Comparison of ENCODE assay signal across 15 cellular contexts in genomic region chr1:20636785-20637347, GRCh38. TPM values are rescaled to one million over a fixed set of nuclear protein-coding genes. Genes with fewer than 3 reads are reported as not detected.
DNase-seq lines count a peak whose midpoint lies in the region; ATAC-seq and TF ChIP-seq lines count a peak whose summit lies in the region.
"Had no signal": no experiment of that assay in that cellular context is flagged by ENCODE, and none has a peak within 500 bp of the region (broad histone marks: within the 10 kb centered on the region; RNA-seq: fewer than 3 reads in every experiment).

No MANE protein-coding gene starts in this region.

- H3K36me3 Mint-ChIP-seq in activated CD4-positive, alpha-beta T cell treated with anti-CD3 and anti-CD28 coated beads, Interleukin-2, amount 10 ng/mL, durations not matched to agents 7 days and 5 days (ENCODE audit: low read depth) = no peaks in the 10 kb centered on the region
- peaks cover 1% of the 10 kb centered on the region for H3K36me3 Mint-ChIP-seq in activated CD4-positive, alpha-beta T cell treated with anti-CD3 and anti-CD28 coated beads, Interleukin-2, amount 10 ng/mL, durations not matched to agents 24 days and 14 days (ENCODE audit: low read depth)
- H3K36me3 Mint-ChIP-seq in T-helper 17 cell (ENCODE audit: low read depth) (no peaks in the 10 kb centered on the region), endodermal cell (ENCODE audit: low read depth) (peaks cover 25% of the 10 kb centered on the region)
- no peaks in the 10 kb centered on the region for H3K36me3 Mint-ChIP-seq in activated naive CD8-positive, alpha-beta T cell treated with anti-CD3 and anti-CD28 coated beads for 36 hours

- POLR2A ChIA-PET in activated CD4-positive, alpha-beta T cell treated with anti-CD3 and anti-CD28 coated beads, Interleukin-2, amount 10 ng/mL, durations not matched to agents 7 days and 5 days (lab: Charles Lee) = no interaction called here

- H3K27ac Mint-ChIP-seq in activated CD4-positive, alpha-beta T cell treated with anti-CD3 and anti-CD28 coated beads, Interleukin-2, amount 10 ng/mL, durations not matched to agents 7 days and 5 days = peak overlapping the region; percentile 63
- H3K27ac Mint-ChIP-seq in activated CD4-positive, alpha-beta T cell treated with anti-CD3 and anti-CD28 coated beads, Interleukin-2, amount 10 ng/mL, durations not matched to agents 24 days and 14 days = no peak overlapping the region
- H3K27ac Mint-ChIP-seq in T-helper 17 cell = peak overlapping the region; percentile 49
- H3K27ac Mint-ChIP-seq in endodermal cell = no peak overlapping the region
- H3K27ac Mint-ChIP-seq in activated naive CD8-positive, alpha-beta T cell treated with anti-CD3 and anti-CD28 coated beads for 36 hours = no peak overlapping the region

- ATAC-seq in T-helper 17 cell = no peak

- H3K27me3 ChIP-seq in endodermal cell (ENCODE audit: control insufficient read depth, insufficient read depth, low read length, poor library complexity, severe bottlenecking) = no peaks in the 10 kb centered on the region

- no peaks in the 10 kb centered on the region for H3K9me3 ChIP-seq in T-helper 17 cell (ENCODE audit: control insufficient read depth, low read length, poor library complexity, severe bottlenecking)
- no peaks in the 10 kb centered on the region for H3K9me3 ChIP-seq in endodermal cell (ENCODE audit: control insufficient read depth, low read length)
- H3K9me3 ChIP-seq: Caco-2 had no signal

- no peaks in the 10 kb centered on the region for H3K27me3 Mint-ChIP-seq in activated CD4-positive, alpha-beta T cell treated with anti-CD3 and anti-CD28 coated beads, Interleukin-2, amount 10 ng/mL, durations not matched to agents 7 days and 5 days
- H3K27me3 Mint-ChIP-seq in activated CD4-positive, alpha-beta T cell treated with anti-CD3 and anti-CD28 coated beads, Interleukin-2, amount 10 ng/mL, durations not matched to agents 24 days and 14 days = no peaks in the 10 kb centered on the region
- H3K27me3 Mint-ChIP-seq in T-helper 17 cell (peaks cover 4% of the 10 kb centered on the region), endodermal cell (ENCODE audit: insufficient read depth) (no peaks in the 10 kb centered on the region)
- no peaks in the 10 kb centered on the region for H3K27me3 Mint-ChIP-seq in activated naive CD8-positive, alpha-beta T cell treated with anti-CD3 and anti-CD28 coated beads for 36 hours
- H3K27me3 Mint-ChIP-seq: CD8-positive, alpha-beta memory T cell had no signal

- peaks cover 13% of the 10 kb centered on the region for H3K4me1 Mint-ChIP-seq in activated CD4-positive, alpha-beta T cell treated with anti-CD3 and anti-CD28 coated beads, Interleukin-2, amount 10 ng/mL, durations not matched to agents 7 days and 5 days
- H3K4me1 Mint-ChIP-seq in activated CD4-positive, alpha-beta T cell treated with anti-CD3 and anti-CD28 coated beads, Interleukin-2, amount 10 ng/mL, durations not matched to agents 24 days and 14 days = peaks cover 7% of the 10 kb centered on the region
- H3K4me1 Mint-ChIP-seq in T-helper 17 cell (peaks cover 25% of the 10 kb centered on the region), endodermal cell (peaks cover 4% of the 10 kb centered on the region)
- peaks cover 15% of the 10 kb centered on the region for H3K4me1 Mint-ChIP-seq in activated naive CD8-positive, alpha-beta T cell treated with anti-CD3 and anti-CD28 coated beads for 36 hours

- no peaks in the 10 kb centered on the region for H3K9me3 Mint-ChIP-seq in activated CD4-positive, alpha-beta T cell treated with anti-CD3 and anti-CD28 coated beads, Interleukin-2, amount 10 ng/mL, durations not matched to agents 7 days and 5 days
- no peaks in the 10 kb centered on the region for H3K9me3 Mint-ChIP-seq in activated CD4-positive, alpha-beta T cell treated with anti-CD3 and anti-CD28 coated beads, Interleukin-2, amount 10 ng/mL, durations not matched to agents 24 days and 14 days
- no peaks in the 10 kb centered on the region for H3K9me3 Mint-ChIP-seq in endodermal cell
- no peaks in the 10 kb centered on the region for H3K9me3 Mint-ChIP-seq in activated naive CD8-positive, alpha-beta T cell treated with anti-CD3 and anti-CD28 coated beads for 36 hours
- H3K9me3 Mint-ChIP-seq: CD14-positive monocyte; CD8-positive, alpha-beta memory T cell had no signal

- no peak overlapping the region for H3K4me3 Mint-ChIP-seq in activated CD4-positive, alpha-beta T cell treated with anti-CD3 and anti-CD28 coated beads, Interleukin-2, amount 10 ng/mL, durations not matched to agents 7 days and 5 days
- no peak overlapping the region for H3K4me3 Mint-ChIP-seq in activated CD4-positive, alpha-beta T cell treated with anti-CD3 and anti-CD28 coated beads, Interleukin-2, amount 10 ng/mL, durations not matched to agents 24 days and 14 days
- H3K4me3 Mint-ChIP-seq in T-helper 17 cell (no peak overlapping the region), endodermal cell (no peak overlapping the region)
- H3K4me3 Mint-ChIP-seq in activated naive CD8-positive, alpha-beta T cell treated with anti-CD3 and anti-CD28 coated beads for 36 hours = no peak overlapping the region
- H3K4me3 Mint-ChIP-seq: CD14-positive monocyte had no signal

- no peak overlapping the region for H3K4me3 ChIP-seq in endodermal cell (ENCODE audit: low read length)

- H3K9ac ChIP-seq in endodermal cell (ENCODE audit: extremely low read depth, low read length, poor library complexity, severe bottlenecking) = no peak overlapping the region

- CTCF ChIA-PET in activated CD4-positive, alpha-beta T cell treated with anti-CD3 and anti-CD28 coated beads, Interleukin-2, amount 10 ng/mL, durations not matched to agents 7 days and 5 days (lab: Charles Lee) = interaction anchor here (1.0 kb wide), 1 partner anchor 113 kb away, joined by 3 read pairs; no protein-coding TSS in a partner anchor

- WGBS in endodermal cell (ENCODE audit: insufficient coverage in 1 of 2, insufficient read length in 1 of 2), 2 experiments = 92 to 99% methylated on average over 8 of the region's 8 CpGs

- no peak overlapping the region for H3K27ac ChIP-seq in endodermal cell (ENCODE audit: low read depth, low read length)
- H3K27ac ChIP-seq: 22Rv1 had no signal

- no peak for DNase-seq in activated CD4-positive, alpha-beta T cell treated with anti-CD3 and anti-CD28 coated beads, Interleukin-2, amount 10 ng/mL, durations not matched to agents 7 days and 5 days
- no peak for DNase-seq in activated CD4-positive, alpha-beta T cell treated with anti-CD3 and anti-CD28 coated beads, Interleukin-2, amount 10 ng/mL, durations not matched to agents 24 days and 14 days
- no peak for DNase-seq in T-helper 17 cell
- peak; percentile 28 for DNase-seq in endodermal cell
- no peak for DNase-seq in SHP77 (lab: John Stamatoyannopoulos, UW)
- DNase-seq in activated naive CD8-positive, alpha-beta T cell treated with anti-CD3 and anti-CD28 coated beads for 36 hours = no peak
- no peak for DNase-seq in effector CD4-positive, alpha-beta T cell
- DNase-seq: Caco-2; CD8-positive, alpha-beta memory T cell; DMS53; HCEC 1CT had no signal

- H3K36me3 ChIP-seq in endodermal cell (ENCODE audit: control insufficient read depth, insufficient read depth, low read length) = peaks cover 3% of the 10 kb centered on the region

- intact Hi-C loops in activated CD4-positive, alpha-beta T cell treated with anti-CD3 and anti-CD28 coated beads, Interleukin-2, amount 10 ng/mL, durations not matched to agents 24 days and 14 days (cut with micrococcal nuclease) = no loop called here

- no peak for TF ChIP-seq CTCF in endodermal cell (conservative IDR thresholded peaks at IDR 0.05)

- no peaks in the 10 kb centered on the region for H3K4me1 ChIP-seq in endodermal cell (ENCODE audit: control insufficient read depth, insufficient read depth, low read length)

RNA-seq across cellular contexts. Expression of gene PINK1, which starts 3.6 kb away (rescaled TPM):
- total RNA-seq in activated CD4-positive, alpha-beta T cell treated with anti-CD3 and anti-CD28 coated beads, Interleukin-2, amount 10 ng/mL, durations not matched to agents 7 days and 5 days = 1 to 10 TPM; 3.1 to 4.1 TPM
- 2.0 and 2.4 TPM in 2 replicates for total RNA-seq in activated CD4-positive, alpha-beta T cell treated with anti-CD3 and anti-CD28 coated beads, Interleukin-2, amount 10 ng/mL, durations not matched to agents 24 days and 14 days
- total RNA-seq in T-helper 17 cell (1 to 10 TPM; 9.6 to 9.8 TPM), endodermal cell (10 to 100 TPM; 26.3 to 27.7 TPM)
- 20.5 TPM for polyA plus RNA-seq in endodermal cell (2013, experiment 1 of 2)
- polyA plus RNA-seq in endodermal cell (2013, experiment 2 of 2) = 20.2 TPM
- 1 to 10 TPM; 1.9 to 2.1 TPM for total RNA-seq in activated naive CD8-positive, alpha-beta T cell treated with anti-CD3 and anti-CD28 coated beads for 36 hours

RNA-seq across cellular contexts. Expression of gene DDOST, which starts 24.3 kb away (rescaled TPM):
- total RNA-seq in activated CD4-positive, alpha-beta T cell treated with anti-CD3 and anti-CD28 coated beads, Interleukin-2, amount 10 ng/mL, durations not matched to agents 7 days and 5 days = 100 to 1,000 TPM; 145 to 152 TPM
- total RNA-seq in activated CD4-positive, alpha-beta T cell treated with anti-CD3 and anti-CD28 coated beads, Interleukin-2, amount 10 ng/mL, durations not matched to agents 24 days and 14 days = 170 and 177 TPM in 2 replicates
- total RNA-seq in T-helper 17 cell (100 to 1,000 TPM; 104 to 112 TPM), endodermal cell (100 to 1,000 TPM; 252 to 280 TPM)
- 170 TPM for polyA plus RNA-seq in endodermal cell (2013, experiment 1 of 2)
- 153 TPM for polyA plus RNA-seq in endodermal cell (2013, experiment 2 of 2)
- total RNA-seq in activated naive CD8-positive, alpha-beta T cell treated with anti-CD3 and anti-CD28 coated beads for 36 hours = 100 to 1,000 TPM; 156 to 164 TPM

RNA-seq across cellular contexts. Expression of gene CDA, which starts 48.0 kb away (rescaled TPM):
- total RNA-seq in activated CD4-positive, alpha-beta T cell treated with anti-CD3 and anti-CD28 coated beads, Interleukin-2, amount 10 ng/mL, durations not matched to agents 7 days and 5 days = not detected
- not detected in 2 replicates for total RNA-seq in activated CD4-positive, alpha-beta T cell treated with anti-CD3 and anti-CD28 coated beads, Interleukin-2, amount 10 ng/mL, durations not matched to agents 24 days and 14 days
- total RNA-seq in T-helper 17 cell = 1 to 10 TPM in 1 of 2 donors, not detected in 1; 1.1 TPM
- total RNA-seq in endodermal cell = 10 to 100 TPM in 1 of 2 donors, 1 to 10 TPM in 1; 1.3 to 24.3 TPM
- polyA plus RNA-seq in endodermal cell (2013, experiment 1 of 2) = 3.9 TPM
- 1.7 TPM for polyA plus RNA-seq in endodermal cell (2013, experiment 2 of 2)
- not detected for total RNA-seq in activated naive CD8-positive, alpha-beta T cell treated with anti-CD3 and anti-CD28 coated beads for 36 hours
- total RNA-seq: A673; CD8-positive, alpha-beta memory T cell; H4 had no signal
- polyA plus RNA-seq: CD8-positive, alpha-beta memory T cell had no signal

Comparison
In these comparisons a context has a peak if more than half of its experiments do, and no peak if none do; other contexts are left out.
1. H3K27ac Mint-ChIP-seq: peak in activated CD4-positive, alpha-beta T cell treated with anti-CD3 and anti-CD28 coated beads, Interleukin-2, amount 10 ng/mL, durations not matched to agents 7 days and 5 days (single experiment) and T-helper 17 cell (single experiment); none in activated CD4-positive, alpha-beta T cell treated with anti-CD3 and anti-CD28 coated beads, Interleukin-2, amount 10 ng/mL, durations not matched to agents 24 days and 14 days (single experiment), endodermal cell (single experiment) and activated naive CD8-positive, alpha-beta T cell treated with anti-CD3 and anti-CD28 coated beads for 36 hours (single experiment).